In the genomic region with DNA sequence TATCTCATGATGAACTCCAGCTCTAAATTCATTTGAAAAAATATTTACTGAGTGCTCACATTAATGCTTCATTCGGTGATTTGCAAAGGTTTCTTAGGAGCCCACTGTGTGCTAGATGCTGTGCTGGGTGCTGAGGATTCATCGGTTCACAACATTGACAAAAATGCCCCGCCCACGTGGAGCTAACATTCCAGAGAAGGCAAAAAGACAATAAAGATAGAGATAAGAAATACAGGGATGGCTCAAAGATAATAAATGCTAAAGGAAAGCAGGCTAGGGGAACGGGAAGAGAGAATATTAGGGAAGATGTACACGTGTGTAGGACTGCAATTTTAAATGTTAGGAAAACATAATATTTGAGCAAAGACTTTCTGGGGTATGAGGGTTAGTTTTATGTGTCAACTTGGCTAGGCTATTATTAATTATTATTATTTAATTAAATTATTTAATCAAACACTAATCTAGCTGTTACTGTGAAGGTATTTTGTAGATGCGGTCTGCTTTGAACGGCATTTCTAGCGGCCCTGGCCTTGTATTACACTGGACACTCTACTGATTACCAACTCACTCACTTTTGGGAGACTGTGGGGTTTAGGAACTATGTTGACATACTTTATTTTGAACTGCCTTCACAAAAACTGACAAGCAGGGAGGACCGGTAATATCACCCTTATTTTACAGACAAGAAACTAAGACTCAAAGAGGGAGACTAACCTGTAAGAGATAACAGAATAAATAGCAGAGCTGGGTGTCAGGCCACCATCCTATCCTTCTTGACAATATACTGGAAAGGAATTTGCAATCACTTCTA, we compare ENCODE assay signal across 8 cellular contexts.
A peak's percentile ranks its signal among the peaks of the same experiment; 100 is the strongest.
DNase-seq lines count a peak whose midpoint lies in the region; ATAC-seq and TF ChIP-seq lines count a peak whose summit lies in the region.

No MANE protein-coding gene starts in this region.

- H3K9me3 ChIP-seq in A673 (ENCODE audit: low read depth, low read length, poor library complexity, severe bottlenecking) (no peaks in the 10 kb centered on the region), HUES6 (ENCODE audit: control insufficient read depth, insufficient read depth, low read depth, low read length) (no peaks in the 10 kb centered on the region), breast epithelium (no peaks in the 10 kb centered on the region), mucosa of descending colon (no peaks in the 10 kb centered on the region)

- POLR2A ChIA-PET in A673 (lab: Charles Lee; ENCODE audit: low non-redundant PET), result no interaction called here

- CTCF ChIA-PET in A673 (lab: Charles Lee), result interaction anchor here (1.4 kb wide), 1 partner anchor 272 kb away, joined by 8 read pairs; no protein-coding TSS in a partner anchor

- no TSS peak for BruUV-seq in A673 (replicated peaks; lab: Mats Ljungman, UMichigan)

- no peak overlapping the region for H3K9ac ChIP-seq in HUES6 (ENCODE audit: low read length)

- ATAC-seq in mucosa of descending colon (no peak), sciatic nerve (no peak)

- TF ChIP-seq CTCF in A673 (conservative IDR thresholded peaks at IDR 0.05; ENCODE audit: low read depth, low read length) (no peak), breast epithelium (IDR thresholded peaks at IDR 0.05) (no peak), mucosa of descending colon (IDR thresholded peaks at IDR 0.05) (no peak)

- no peaks in the 10 kb centered on the region for H3K27me3 ChIP-seq in A673 (replicated peaks; ENCODE audit: insufficient read depth, low read depth, low read length, poor library complexity)
- H3K27me3 ChIP-seq in HUES6 (ENCODE audit: control insufficient read depth, insufficient read depth, low read length), result no peaks in the 10 kb centered on the region
- no peaks in the 10 kb centered on the region for H3K27me3 ChIP-seq in breast epithelium

- H3K36me3 ChIP-seq in A673 (ENCODE audit: insufficient read depth, low read length, poor library complexity, severe bottlenecking) (no peaks in the 10 kb centered on the region), HUES6 (ENCODE audit: control insufficient read depth, insufficient read depth, low read length) (no peaks in the 10 kb centered on the region), breast epithelium (no peaks in the 10 kb centered on the region), mucosa of descending colon (ENCODE audit: low read depth) (peaks cover 8% of the 10 kb centered on the region)

- H3K4me1 ChIP-seq in A673 (ENCODE audit: insufficient read depth, low read length, poor library complexity, severe bottlenecking) (peaks cover 20% of the 10 kb centered on the region), HUES6 (ENCODE audit: control insufficient read depth, insufficient read depth, low read length) (peaks cover 11% of the 10 kb centered on the region; the same call in 1 of the 2 replicates), breast epithelium (peaks cover 0 to 5% of the 10 kb centered on the region in 2 donors), mucosa of descending colon (ENCODE audit: low read depth) (peaks cover 15% of the 10 kb centered on the region)

- DNase-seq in A673 (ENCODE audit: low spot score), result peak; percentile 14
- no peak for DNase-seq in breast epithelium (ENCODE audit: low spot score in 2 of 2)
- peak in 1 of 3 donors; percentile 36 for DNase-seq in mucosa of descending colon
- no peak for DNase-seq in kidney glomerular epithelial cell (lab: John Stamatoyannopoulos, UW)
- no peak for DNase-seq in sciatic nerve (ENCODE audit: low spot score)
- no peak for DNase-seq in HT-29 (ENCODE audit: low spot score)
- DNase-seq in RPMI8226, result no peak

- no peak for TF ChIP-seq POLR2A in breast epithelium (IDR thresholded peaks at IDR 0.05)

- peak overlapping the region; percentile 92 for H3K27ac ChIP-seq in A673 (ENCODE audit: low read depth, low read length, poor library complexity, severe bottlenecking)
- no peak overlapping the region; the same call in 1 of the 2 replicates for H3K27ac ChIP-seq in HUES6 (ENCODE audit: low read depth, low read length)
- peak overlapping the region; percentile 94 to 98 for H3K27ac ChIP-seq in breast epithelium

- intact Hi-C loops in A673 (cut with micrococcal nuclease; ENCODE audit: unreplicated experiment), result loop anchor here (5.0 to 10.0 kb wide), 2 partner anchors 109 to 179 kb away; partner anchors contain the start of genes CASP3 and PRIMPOL
- intact Hi-C loops in breast epithelium (cut with DNase I; ENCODE audit: low total_unique reads), result loop anchor here (2.0 kb wide), 1 partner anchor 63 kb away; no protein-coding TSS in a partner anchor
- intact Hi-C loops in mucosa of descending colon (cut with DNase I, micrococcal nuclease), result loop anchor here in 1 of 2 donors (5.0 to 10.0 kb wide), 2 partner anchors 61 to 264 kb away; partner anchors contain the start of gene IRF2
- intact Hi-C loops in sciatic nerve (cut with DNase I), result loop anchor here (5.0 to 10.0 kb wide), 2 partner anchors 61 to 269 kb away; partner anchors contain the start of gene IRF2

- peak overlapping the region; percentile 78 for H3K4me3 ChIP-seq in A673 (ENCODE audit: low read depth, low read length, poor library complexity, severe bottlenecking)
- H3K4me3 ChIP-seq in HUES6 (ENCODE audit: low read depth, low read length), result peak overlapping the region; percentile 79
- peak overlapping the region; percentile 56 to 87 (median 73) for H3K4me3 ChIP-seq in breast epithelium
- peak overlapping the region; percentile 44 for H3K4me3 ChIP-seq in mucosa of descending colon
